Comparison of ENCODE assay signal across 20 cellular contexts in the genomic region with DNA sequence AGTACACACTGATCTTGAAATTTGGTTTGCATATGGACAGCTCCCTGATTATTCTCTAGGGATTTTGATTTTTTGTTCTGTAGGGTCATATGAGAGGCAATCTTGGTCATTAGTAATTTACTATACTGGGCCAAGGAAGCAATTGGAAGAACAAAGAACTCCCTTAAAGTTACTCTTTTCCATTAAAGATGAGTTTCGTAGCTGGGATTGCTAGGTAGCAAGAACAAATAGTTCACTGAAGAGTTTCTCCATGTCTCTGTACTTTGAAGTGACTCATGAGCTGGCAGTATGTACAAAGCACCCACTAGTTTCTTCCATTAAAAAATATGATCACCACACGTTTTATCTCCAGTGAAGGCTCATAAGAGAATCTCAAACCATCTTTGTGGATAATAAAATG.
"Had no signal": no experiment of that assay in that cellular context is flagged by ENCODE, and none has a peak within 500 bp of the region (broad histone marks: within the 10 kb centered on the region; RNA-seq: fewer than 3 reads in every experiment).

No MANE protein-coding gene starts in this region.

- DNase-seq: activated B cell treated with CpG ODN at 0.5 μM for 24 hours; activated CD4-positive, alpha-beta T cell treated with anti-CD3 and anti-CD28 coated beads for 48 hours; activated CD8-positive, alpha-beta T cell treated with anti-CD3 and anti-CD28 coated beads for 36 hours; activated effector memory CD4-positive, alpha-beta T cell treated with Interleukin-2 at 50 U/mL for 16 hours; activated T-cell treated with anti-CD3 and anti-CD28 coated beads, Interleukin-2, amount 50 U/mL, for 4 hours; adrenal gland; central memory CD4-positive, alpha-beta T cell; cortex of kidney; effector CD4-positive, alpha-beta T cell; esophagus squamous epithelium; gastrocnemius medialis; heart right ventricle; left cardiac atrium; lower lobe of right lung; midbrain; pancreas; stimulated activated CD4-positive, alpha-beta T cell treated with anti-CD3 and anti-CD28 coated beads, Interleukin-12 subunit alpha, Interleukin-12 subunit beta, amount 100 ng/mL, for 4 hours; stimulated activated CD4-positive, alpha-beta T cell treated with anti-CD3 and anti-CD28 coated beads, Interleukin-2, amount 100 ng/mL, for 48 hours; stimulated activated naive CD4-positive, alpha-beta T cell; substantia nigra had no signal
